18 cellular contexts compared by ENCODE assay signal in genomic region chr1:215321802-215322201, GRCh38.
"Had no signal": no experiment of that assay in that cellular context is flagged by ENCODE, and none has a peak within 500 bp of the region (broad histone marks: within the 10 kb centered on the region; RNA-seq: fewer than 3 reads in every experiment).

No MANE protein-coding gene starts in this region.

- H3K9me3 ChIP-seq: thyroid gland had no signal

- H3K4me1 Mint-ChIP-seq: activated B cell treated with CpG ODN at 0.5 μM for 24 hours; activated naive CD8-positive, alpha-beta T cell treated with anti-CD3 and anti-CD28 coated beads for 36 hours; nephron had no signal

- H3K27ac ChIP-seq: coronary artery, esophagus muscularis mucosa, thyroid gland had no signal

- ATAC-seq: left cardiac atrium had no signal

- H3K27me3 ChIP-seq: thyroid gland had no signal

- H3K27me3 Mint-ChIP-seq: activated B cell treated with CpG ODN at 0.5 μM for 24 hours; activated naive CD8-positive, alpha-beta T cell treated with anti-CD3 and anti-CD28 coated beads for 36 hours had no signal

- H3K36me3 ChIP-seq: esophagus muscularis mucosa, thyroid gland had no signal

- DNase-seq: activated B cell treated with CpG ODN at 0.5 μM for 24 hours; activated CD4-positive, alpha-beta memory T cell treated with anti-CD3 and anti-CD28 coated beads for 36 hours; activated CD4-positive, alpha-beta T cell treated with anti-CD3 and anti-CD28 coated beads for 4 hours; activated naive CD4-positive, alpha-beta T cell; activated naive CD8-positive, alpha-beta T cell treated with anti-CD3 and anti-CD28 coated beads for 36 hours; activated T-cell treated with anti-CD3 and anti-CD28 coated beads for 4 hours; amygdala; hippocampal formation; left cardiac atrium; nucleus accumbens; stimulated activated CD4-positive, alpha-beta T cell treated with anti-CD3 and anti-CD28 coated beads, Interleukin-2, amount 100 ng/mL, for 24 hours; stimulated activated naive CD4-positive, alpha-beta T cell treated with Interleukin-2 at 50 U/mL for 16 hours; T-helper 1 cell; T-helper 9 cell; thyroid gland had no signal

- H3K4me3 Mint-ChIP-seq: activated B cell treated with CpG ODN at 0.5 μM for 24 hours; activated CD4-positive, alpha-beta memory T cell treated with anti-CD3 and anti-CD28 coated beads for 36 hours; activated naive CD8-positive, alpha-beta T cell treated with anti-CD3 and anti-CD28 coated beads for 36 hours; nephron had no signal

- H3K4me3 ChIP-seq: coronary artery, esophagus muscularis mucosa, thyroid gland had no signal

- H3K4me1 ChIP-seq: esophagus muscularis mucosa, thyroid gland had no signal

- H3K27ac Mint-ChIP-seq: activated B cell treated with CpG ODN at 0.5 μM for 24 hours; activated CD4-positive, alpha-beta memory T cell treated with anti-CD3 and anti-CD28 coated beads for 36 hours; activated naive CD8-positive, alpha-beta T cell treated with anti-CD3 and anti-CD28 coated beads for 36 hours; nephron had no signal

- H3K36me3 Mint-ChIP-seq: activated naive CD8-positive, alpha-beta T cell treated with anti-CD3 and anti-CD28 coated beads for 36 hours had no signal
